ENCODE assay signal across 8 cellular contexts in genomic region chr19:36527873-36528193, GRCh38. TPM values are rescaled to one million over a fixed set of nuclear protein-coding genes. Genes with fewer than 3 reads are reported as not detected.
A peak's percentile ranks its signal among the peaks of the same experiment; 100 is the strongest.
DNase-seq lines count a peak whose midpoint lies in the region; ATAC-seq lines count a peak whose summit lies in the region.

No MANE protein-coding gene starts in this region.

- peaks cover 21% of the 10 kb centered on the region for H3K4me1 Mint-ChIP-seq in activated naive CD8-positive, alpha-beta T cell treated with anti-CD3 and anti-CD28 coated beads, Interleukin-2, amount 50 U/mL, for 24 hours

- H3K27ac Mint-ChIP-seq in activated naive CD8-positive, alpha-beta T cell treated with anti-CD3 and anti-CD28 coated beads, Interleukin-2, amount 50 U/mL, for 24 hours, result peak overlapping the region; percentile 98

- peaks cover 45% of the 10 kb centered on the region for H3K9me3 Mint-ChIP-seq in activated naive CD8-positive, alpha-beta T cell treated with anti-CD3 and anti-CD28 coated beads, Interleukin-2, amount 50 U/mL, for 24 hours

- peaks cover 9% of the 10 kb centered on the region for H3K4me1 ChIP-seq in thymus (ENCODE audit: control insufficient read depth, insufficient read depth, low read length)

- H3K27me3 ChIP-seq in layer of hippocampus (ENCODE audit: control insufficient read depth, insufficient read depth, low read length) (no peaks in the 10 kb centered on the region), thymus (ENCODE audit: control insufficient read depth, insufficient read depth) (no peaks in the 10 kb centered on the region)

- 1% methylated on average over 13 of the region's 13 CpGs for WGBS in thymus

- peaks cover 65% of the 10 kb centered on the region for H3K36me3 Mint-ChIP-seq in activated naive CD8-positive, alpha-beta T cell treated with anti-CD3 and anti-CD28 coated beads, Interleukin-2, amount 50 U/mL, for 24 hours (ENCODE audit: low read depth)

- H3K27ac ChIP-seq in layer of hippocampus (ENCODE audit: low read depth, low read length) (peak overlapping the region; percentile 96), thymus (ENCODE audit: low read depth) (peak overlapping the region; percentile 83)

- ATAC-seq in activated naive CD8-positive, alpha-beta T cell treated with anti-CD3 and anti-CD28 coated beads, Interleukin-2, amount 50 U/mL, for 24 hours, result peak; percentile 2

- peak overlapping the region; percentile 92 for H3K4me3 ChIP-seq in thymus (ENCODE audit: low read length)

- DNase-seq in activated CD8-positive, alpha-beta memory T cell treated with anti-CD3 and anti-CD28 coated beads, Interleukin-2, amount 50 U/mL, for 1 hour (ENCODE audit: extremely low read depth), result peak; percentile 3
- no peak for DNase-seq in activated CD8-positive, alpha-beta memory T cell treated with anti-CD3 and anti-CD28 coated beads, Interleukin-2, amount 50 U/mL, for 4 hours
- DNase-seq in activated naive CD8-positive, alpha-beta T cell treated with anti-CD3 and anti-CD28 coated beads, Interleukin-2, amount 50 U/mL, for 24 hours, result no peak
- no peak for DNase-seq in islet precursor cell
- no peak for DNase-seq in NCI-H2227 (lab: John Stamatoyannopoulos, UW; ENCODE audit: unreplicated experiment)
- DNase-seq in 8988T, result no peak

- peak overlapping the region; percentile 99 for H3K4me3 Mint-ChIP-seq in activated naive CD8-positive, alpha-beta T cell treated with anti-CD3 and anti-CD28 coated beads, Interleukin-2, amount 50 U/mL, for 24 hours

- no peaks in the 10 kb centered on the region for H3K27me3 Mint-ChIP-seq in activated naive CD8-positive, alpha-beta T cell treated with anti-CD3 and anti-CD28 coated beads, Interleukin-2, amount 50 U/mL, for 24 hours

- peaks cover 1% of the 10 kb centered on the region for H3K9me3 ChIP-seq in thymus (ENCODE audit: control insufficient read depth)

- peaks cover 9% of the 10 kb centered on the region for H3K36me3 ChIP-seq in thymus (ENCODE audit: control insufficient read depth, insufficient read depth)

RNA-seq across cellular contexts. Expression of gene ZNF260, which starts 0.2 kb away (rescaled TPM):
- polyA plus RNA-seq in thymus, result 9.4 TPM

RNA-seq across cellular contexts. Expression of gene ZNF566, which starts 38.5 kb away (rescaled TPM):
- 9.4 TPM for polyA plus RNA-seq in thymus

RNA-seq across cellular contexts. Expression of gene ZNF529, which starts 45.3 kb away (rescaled TPM):
- 18.6 TPM for polyA plus RNA-seq in thymus
